In genomic region chr9:101724271-101724670, GRCh38 we compare ENCODE assay signal across 9 cellular contexts. TPM values are rescaled to one million over a fixed set of nuclear protein-coding genes. Genes with fewer than 3 reads are reported as not detected.
"Had no signal": no experiment of that assay in that cellular context is flagged by ENCODE, and none has a peak within 500 bp of the region (broad histone marks: within the 10 kb centered on the region; RNA-seq: fewer than 3 reads in every experiment).

No MANE protein-coding gene starts in this region.

RNA-seq across cellular contexts. Expression of gene GRIN3A, which starts 14.2 kb away (rescaled TPM):
- total RNA-seq: kidney epithelial cell, lower leg skin, lung microvascular endothelial cell, mammary epithelial cell, mononuclear cell, mucosa of gallbladder, myocyte had no signal
- polyA plus RNA-seq: hepatocyte, keratinocyte, mammary epithelial cell had no signal
